Comparison of ENCODE assay signal across 21 cellular contexts in the genomic region with DNA sequence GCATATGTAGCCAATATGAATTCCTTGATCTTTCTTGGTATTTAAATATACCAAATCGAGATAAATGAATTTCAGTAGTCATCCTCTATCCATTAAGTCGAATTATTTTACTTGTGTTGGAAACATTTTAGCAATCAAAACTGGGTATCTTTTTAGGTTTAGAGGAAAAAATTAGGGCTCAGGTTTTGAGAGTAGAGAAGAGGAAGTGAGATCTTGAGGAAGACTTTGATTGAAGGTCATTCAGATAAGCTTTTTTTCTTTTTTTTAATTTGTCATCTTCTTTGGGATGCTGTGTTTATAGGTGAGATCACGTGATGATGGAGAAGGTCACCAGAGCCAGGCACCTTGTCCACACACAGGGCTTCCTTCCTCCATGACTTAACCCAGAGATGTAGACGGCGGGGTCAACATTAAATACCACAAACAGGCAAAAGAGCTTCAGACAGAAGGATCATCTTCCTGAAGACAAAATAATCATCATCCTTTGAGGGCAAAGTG.
DNase-seq lines count a peak whose midpoint lies in the region; ATAC-seq, FAIRE-seq and TF ChIP-seq lines count a peak whose summit lies in the region.
"Had no signal": no experiment of that assay in that cellular context is flagged by ENCODE, and none has a peak within 500 bp of the region (broad histone marks: within the 10 kb centered on the region; RNA-seq: fewer than 3 reads in every experiment).

No MANE protein-coding gene starts in this region.

- H3K4me1 Mint-ChIP-seq in activated CD8-positive, alpha-beta T cell treated with anti-CD3 and anti-CD28 coated beads for 36 hours (ENCODE audit: low read depth), result peaks cover 39% of the 10 kb centered on the region
- H3K4me1 Mint-ChIP-seq in activated CD8-positive, alpha-beta T cell treated with anti-CD3 and anti-CD28 coated beads, Interleukin-2, amount 10 ng/mL, durations not matched to agents 7 days and 5 days (ENCODE audit: low read depth), result peaks cover 38% of the 10 kb centered on the region
- peaks cover 61% of the 10 kb centered on the region for H3K4me1 Mint-ChIP-seq in activated T-helper 1 cell treated with anti-CD3 and anti-CD28 coated beads, Interleukin-12 subunit alpha, Interleukin-12 subunit beta, Interleukin-2, Interleukin-4 antibody, amounts not matched to agents 30 ng/mL and 10 ng/mL and 1 ng/mL, durations not matched to agents 14 hours and 24 hours and 36 hours (ENCODE audit: low read depth)

- peak overlapping the region; percentile 3 for H3K27ac Mint-ChIP-seq in activated CD8-positive, alpha-beta T cell treated with anti-CD3 and anti-CD28 coated beads for 36 hours
- no peak overlapping the region for H3K27ac Mint-ChIP-seq in activated CD8-positive, alpha-beta T cell treated with anti-CD3 and anti-CD28 coated beads, Interleukin-2, amount 10 ng/mL, durations not matched to agents 7 days and 5 days
- H3K27ac Mint-ChIP-seq in activated T-helper 1 cell treated with anti-CD3 and anti-CD28 coated beads, Interleukin-12 subunit alpha, Interleukin-12 subunit beta, Interleukin-2, Interleukin-4 antibody, amounts not matched to agents 30 ng/mL and 10 ng/mL and 1 ng/mL, durations not matched to agents 14 hours and 24 hours and 36 hours, result peak overlapping the region; percentile 69
- H3K27ac Mint-ChIP-seq: GM23338, HFFc6 had no signal

- H3K9me1 ChIP-seq in K562 (ENCODE audit: control insufficient read depth, insufficient read depth, low read length), result no peaks in the 10 kb centered on the region

- H3K4me3 ChIP-seq in K562 (no peak overlapping the region), gastrocnemius medialis (no peak overlapping the region), BE2C (ENCODE audit: low read depth, low read length) (no peak overlapping the region)
- H3K4me3 ChIP-seq: A549, GM23338, HAP-1 had no signal

- TF ChIP-seq EP300 in K562 (IDR thresholded peaks at IDR 0.05; ENCODE audit: low read length), result no peak

- CTCF ChIA-PET in activated CD8-positive, alpha-beta T cell treated with anti-CD3 and anti-CD28 coated beads for 36 hours (lab: Charles Lee), result no interaction called here
- CTCF ChIA-PET in activated CD8-positive, alpha-beta T cell treated with anti-CD3 and anti-CD28 coated beads, Interleukin-2, amount 10 ng/mL, durations not matched to agents 7 days and 5 days (lab: Charles Lee), result interaction anchor here (0.8 to 1.6 kb wide), 4 partner anchors 15 to 240 kb away, joined by 3 to 9 read pairs (median 4); no protein-coding TSS in a partner anchor
- CTCF ChIA-PET in K562 (lab: Yijun Ruan, JAX; ENCODE audit: low intra/inter-chr PET ratio), result no interaction called here

- no peak for FAIRE-seq in GM12891 (lab: Jason Lieb, UNC)
- FAIRE-seq in K562 (lab: Jason Lieb, UNC), result no peak
- FAIRE-seq: A549 had no signal

- H3K9me3 ChIP-seq in K562 (replicated peaks; ENCODE audit: control insufficient read depth, insufficient read depth, low read depth, low read length), result no peaks in the 10 kb centered on the region
- no peaks in the 10 kb centered on the region for H3K9me3 ChIP-seq in gastrocnemius medialis
- H3K9me3 ChIP-seq in BE2C, result no peaks in the 10 kb centered on the region
- H3K9me3 ChIP-seq: A549, HAP-1 had no signal

- WGBS in K562 (ENCODE audit: insufficient coverage, low coverage, missing lambda C conversion rate), result 0% methylated on average over 5 of the region's 5 CpGs

- in situ Hi-C loops in K562 (cut with MboI), result no loop called here
- in situ Hi-C loops in gastrocnemius medialis (cut with MboI; ENCODE audit: low sequenced_read_pairs in 4 of 4), result no loop called here

- H3K79me2 ChIP-seq in K562 (ENCODE audit: control insufficient read depth, insufficient read depth, low read length), result no peaks in the 10 kb centered on the region

- H3K27ac ChIP-seq in K562 (ENCODE audit: extremely low read depth, low read depth, low read length), result no peak overlapping the region
- H3K27ac ChIP-seq in gastrocnemius medialis, result no peak overlapping the region
- H3K27ac ChIP-seq: A549 had no signal

- no TSS peak for BruUV-seq in K562 (replicated peaks; lab: Mats Ljungman, UMichigan)

- H3K4me1 ChIP-seq in K562 (replicated peaks in 1 of 2; ENCODE audit: control insufficient read depth in 2 of 2, insufficient read depth in 2 of 2, low read length in 2 of 2), result no peaks in the 10 kb centered on the region
- no peaks in the 10 kb centered on the region for H3K4me1 ChIP-seq in gastrocnemius medialis
- peaks cover 4% of the 10 kb centered on the region; the same call in 1 of the 2 replicates for H3K4me1 ChIP-seq in BE2C
- H3K4me1 ChIP-seq: A549, HAP-1 had no signal

- H3K9me3 Mint-ChIP-seq in activated CD8-positive, alpha-beta T cell treated with anti-CD3 and anti-CD28 coated beads for 36 hours, result peaks cover 3% of the 10 kb centered on the region
- peaks cover 14% of the 10 kb centered on the region for H3K9me3 Mint-ChIP-seq in activated CD8-positive, alpha-beta T cell treated with anti-CD3 and anti-CD28 coated beads, Interleukin-2, amount 10 ng/mL, durations not matched to agents 7 days and 5 days (ENCODE audit: insufficient read depth)
- H3K9me3 Mint-ChIP-seq in activated T-helper 1 cell treated with anti-CD3 and anti-CD28 coated beads, Interleukin-12 subunit alpha, Interleukin-12 subunit beta, Interleukin-2, Interleukin-4 antibody, amounts not matched to agents 30 ng/mL and 10 ng/mL and 1 ng/mL, durations not matched to agents 14 hours and 24 hours and 36 hours, result peaks cover 38% of the 10 kb centered on the region
- H3K9me3 Mint-ChIP-seq: CD4-positive, alpha-beta memory T cell; HFFc6 had no signal

- H3K27me3 ChIP-seq in K562 (ENCODE audit: control insufficient read depth in 2 of 2, insufficient read depth in 2 of 2, low read length in 2 of 2) (no peaks in the 10 kb centered on the region), gastrocnemius medialis (no peaks in the 10 kb centered on the region), BE2C (no peaks in the 10 kb centered on the region)

- H3K9ac ChIP-seq in K562 (ENCODE audit: insufficient read depth in 1 of 2, low read depth in 2 of 2, low read length in 2 of 2), result no peak overlapping the region

- no peak for TF ChIP-seq RAD21 in K562 (CRISPR knock-in tag; conservative IDR thresholded peaks at IDR 0.05 in 1 of 2, IDR thresholded peaks at IDR 0.05 in 1 of 2)

- POLR2A ChIA-PET in activated CD8-positive, alpha-beta T cell treated with anti-CD3 and anti-CD28 coated beads for 36 hours (lab: Charles Lee), result interaction anchor here (0.6 to 1.7 kb wide), 2 partner anchors 238 to 313 kb away, joined by 4 read pairs; no protein-coding TSS in a partner anchor
- POLR2A ChIA-PET in activated CD8-positive, alpha-beta T cell treated with anti-CD3 and anti-CD28 coated beads, Interleukin-2, amount 10 ng/mL, durations not matched to agents 7 days and 5 days (lab: Charles Lee), result no interaction called here
- POLR2A ChIA-PET in K562 (lab: Yijun Ruan, JAX), result no interaction called here

- no peak overlapping the region for H3K4me3 Mint-ChIP-seq in activated CD8-positive, alpha-beta T cell treated with anti-CD3 and anti-CD28 coated beads for 36 hours
- H3K4me3 Mint-ChIP-seq in activated CD8-positive, alpha-beta T cell treated with anti-CD3 and anti-CD28 coated beads, Interleukin-2, amount 10 ng/mL, durations not matched to agents 7 days and 5 days, result no peak overlapping the region
- peak overlapping the region; percentile 42 for H3K4me3 Mint-ChIP-seq in activated T-helper 1 cell treated with anti-CD3 and anti-CD28 coated beads, Interleukin-12 subunit alpha, Interleukin-12 subunit beta, Interleukin-2, Interleukin-4 antibody, amounts not matched to agents 30 ng/mL and 10 ng/mL and 1 ng/mL, durations not matched to agents 14 hours and 24 hours and 36 hours
- H3K4me3 Mint-ChIP-seq: CD4-positive, alpha-beta memory T cell; GM23338; HFFc6 had no signal

- peaks cover 17% of the 10 kb centered on the region for H3K36me3 Mint-ChIP-seq in activated CD8-positive, alpha-beta T cell treated with anti-CD3 and anti-CD28 coated beads for 36 hours (ENCODE audit: low read depth)
- peaks cover 44% of the 10 kb centered on the region for H3K36me3 Mint-ChIP-seq in activated CD8-positive, alpha-beta T cell treated with anti-CD3 and anti-CD28 coated beads, Interleukin-2, amount 10 ng/mL, durations not matched to agents 7 days and 5 days (ENCODE audit: low read depth)
- peaks cover 24% of the 10 kb centered on the region for H3K36me3 Mint-ChIP-seq in activated T-helper 1 cell treated with anti-CD3 and anti-CD28 coated beads, Interleukin-12 subunit alpha, Interleukin-12 subunit beta, Interleukin-2, Interleukin-4 antibody, amounts not matched to agents 30 ng/mL and 10 ng/mL and 1 ng/mL, durations not matched to agents 14 hours and 24 hours and 36 hours (ENCODE audit: low read depth)
- H3K36me3 Mint-ChIP-seq: CD4-positive, alpha-beta memory T cell had no signal

- DNase-seq in activated CD8-positive, alpha-beta T cell treated with anti-CD3 and anti-CD28 coated beads for 36 hours, result no peak
- no peak for DNase-seq in activated CD8-positive, alpha-beta T cell treated with anti-CD3 and anti-CD28 coated beads, Interleukin-2, amount 10 ng/mL, durations not matched to agents 7 days and 5 days
- DNase-seq in GM12891 (ENCODE audit: insufficient read length, low spot score), result no peak
- DNase-seq in activated T-helper 1 cell treated with anti-CD3 and anti-CD28 coated beads, Interleukin-12 subunit alpha, Interleukin-12 subunit beta, Interleukin-2, Interleukin-4 antibody, amounts not matched to agents 30 ng/mL and 10 ng/mL and 1 ng/mL, durations not matched to agents 14 hours and 24 hours and 36 hours (ENCODE audit: low spot score), result no peak
- no peak for DNase-seq in K562 (ENCODE audit: extremely low read depth in 1 of 4, low spot score in 3 of 4)
- DNase-seq in gastrocnemius medialis, result no peak
- DNase-seq in BE2C, result no peak
- DNase-seq in activated naive CD4-positive, alpha-beta T cell (lab: John Stamatoyannopoulos, UW), result no peak
- DNase-seq: 8988T; ACHN; AML-193; Calu3; CD4-positive, alpha-beta memory T cell; COR-L47; DMS53; DMS79 treated with DMSO at 0.1 percent for 48 hours; GF-D8; HFFc6 had no signal

- TF ChIP-seq CTCF in activated CD8-positive, alpha-beta T cell treated with anti-CD3 and anti-CD28 coated beads for 36 hours (IDR thresholded peaks at IDR 0.05), result no peak
- TF ChIP-seq CTCF in K562 (IDR thresholded peaks at IDR 0.05 in 2 of 3, conservative IDR thresholded peaks at IDR 0.05 in 1 of 3; ENCODE audit: insufficient read depth in 2 of 3, low read depth in 1 of 3, low read length in 3 of 3) (no peak), gastrocnemius medialis (IDR thresholded peaks at IDR 0.05 in 4 of 5, conservative IDR thresholded peaks at IDR 0.05 in 1 of 5) (no peak), BE2C (IDR thresholded peaks at IDR 0.05; ENCODE audit: low read depth, low read length) (no peak)

- no peaks in the 10 kb centered on the region for H4K20me1 ChIP-seq in K562 (replicated peaks; ENCODE audit: control insufficient read depth, insufficient read depth, low read length)

- no peak overlapping the region for H2AFZ ChIP-seq in K562 (ENCODE audit: low read depth, low read length)

- H3K36me3 ChIP-seq in K562 (ENCODE audit: control insufficient read depth, insufficient read depth, low read length) (no peaks in the 10 kb centered on the region), gastrocnemius medialis (no peaks in the 10 kb centered on the region), BE2C (no peaks in the 10 kb centered on the region)
- H3K36me3 ChIP-seq: HAP-1 had no signal

- TF ChIP-seq POLR2A in GM12891 (IDR thresholded peaks at IDR 0.05; ENCODE audit: low read depth, low read length) (no peak), K562 (conservative IDR thresholded peaks at IDR 0.05) (no peak), gastrocnemius medialis (IDR thresholded peaks at IDR 0.05) (no peak)

- H3K4me2 ChIP-seq in K562 (ENCODE audit: insufficient read depth, low read length), result no peak overlapping the region
- H3K4me2 ChIP-seq: A549, GM23338 had no signal

- no peaks in the 10 kb centered on the region for H3K27me3 Mint-ChIP-seq in activated CD8-positive, alpha-beta T cell treated with anti-CD3 and anti-CD28 coated beads for 36 hours
- H3K27me3 Mint-ChIP-seq in activated CD8-positive, alpha-beta T cell treated with anti-CD3 and anti-CD28 coated beads, Interleukin-2, amount 10 ng/mL, durations not matched to agents 7 days and 5 days (ENCODE audit: low read depth), result no peaks in the 10 kb centered on the region
- H3K27me3 Mint-ChIP-seq in activated T-helper 1 cell treated with anti-CD3 and anti-CD28 coated beads, Interleukin-12 subunit alpha, Interleukin-12 subunit beta, Interleukin-2, Interleukin-4 antibody, amounts not matched to agents 30 ng/mL and 10 ng/mL and 1 ng/mL, durations not matched to agents 14 hours and 24 hours and 36 hours (ENCODE audit: insufficient read depth), result no peaks in the 10 kb centered on the region
- H3K27me3 Mint-ChIP-seq: CD4-positive, alpha-beta memory T cell had no signal

- intact Hi-C loops in activated CD8-positive, alpha-beta T cell treated with anti-CD3 and anti-CD28 coated beads for 36 hours (cut with micrococcal nuclease), result no loop called here
- intact Hi-C loops in activated T-helper 1 cell treated with anti-CD3 and anti-CD28 coated beads, Interleukin-12 subunit alpha, Interleukin-12 subunit beta, Interleukin-2, Interleukin-4 antibody, amounts not matched to agents 30 ng/mL and 10 ng/mL and 1 ng/mL, durations not matched to agents 14 hours and 24 hours and 36 hours (cut with micrococcal nuclease), result no loop called here
- intact Hi-C loops in K562 (cut with micrococcal nuclease), result no loop called here
- intact Hi-C loops in gastrocnemius medialis (cut with DNase I; ENCODE audit: low total_unique reads), result no loop called here

- no peak for ATAC-seq in activated CD8-positive, alpha-beta T cell treated with anti-CD3 and anti-CD28 coated beads for 36 hours
- ATAC-seq in activated CD8-positive, alpha-beta T cell treated with anti-CD3 and anti-CD28 coated beads, Interleukin-2, amount 10 ng/mL, durations not matched to agents 7 days and 5 days, result no peak
- ATAC-seq in K562 (no peak), gastrocnemius medialis (no peak)
- ATAC-seq: A549, GM23338 had no signal
